Comparison of ENCODE assay signal across 11 cellular contexts in genomic region chr18:8948471-8949149, GRCh38.
DNase-seq lines count a peak whose midpoint lies in the region; ATAC-seq, FAIRE-seq and TF ChIP-seq lines count a peak whose summit lies in the region.
"Had no signal": no experiment of that assay in that cellular context is flagged by ENCODE, and none has a peak within 500 bp of the region (broad histone marks: within the 10 kb centered on the region; RNA-seq: fewer than 3 reads in every experiment).

No MANE protein-coding gene starts in this region.

- CTCF ChIA-PET in MCF 10A (lab: Yijun Ruan, JAX) = interaction anchor here (0.9 kb wide), 1 partner anchor 242 kb away, joined by 3 read pairs; no protein-coding TSS in a partner anchor

- H3K27me3 Mint-ChIP-seq in MCF 10A (ENCODE audit: insufficient read depth, unreplicated experiment) = no peaks in the 10 kb centered on the region

- peak; percentile 97 for FAIRE-seq in urothelium cell line (lab: Jason Lieb, UNC)

- POLR2A ChIA-PET in MCF 10A (lab: Yijun Ruan, JAX) = interaction anchor here (0.5 to 1.6 kb wide), 9 partner anchors 10 to 1014 kb away, joined by 3 to 4 read pairs (median 3); no protein-coding TSS in a partner anchor

- intact Hi-C loops in MCF 10A (cut with micrococcal nuclease) = no loop called here
- intact Hi-C loops in breast epithelium (cut with DNase I; ENCODE audit: low total_unique reads) = no loop called here
- intact Hi-C loops in right lobe of liver (cut with DNase I) = no loop called here

- TF ChIP-seq POLR2A in breast epithelium (IDR thresholded peaks at IDR 0.05) (no peak), right lobe of liver (IDR thresholded peaks at IDR 0.05) (no peak)

- BruUV-seq in MCF 10A (replicated peaks; lab: Mats Ljungman, UMichigan) = no TSS peak

- H3K4me3 ChIP-seq in breast epithelium (no peak overlapping the region), right lobe of liver (no peak overlapping the region)

- peak overlapping the region; percentile 3 for H3K4me3 Mint-ChIP-seq in MCF 10A (ENCODE audit: unreplicated experiment)
- H3K4me3 Mint-ChIP-seq: activated CD8-positive, alpha-beta T cell treated with anti-CD3 and anti-CD28 coated beads, Interleukin-2, amount 10 ng/mL, durations not matched to agents 7 days and 5 days had no signal

- H3K27ac ChIP-seq in breast epithelium = no peak overlapping the region
- H3K27ac ChIP-seq in right lobe of liver = no peak overlapping the region

- WGBS in right lobe of liver (ENCODE audit: insufficient coverage, low coverage, low lambda C conversion rate, missing lambda C conversion rate) = 61% methylated on average over 4 of the region's 7 CpGs

- H3K36me3 ChIP-seq in breast epithelium (no peaks in the 10 kb centered on the region), right lobe of liver (no peaks in the 10 kb centered on the region)
- H3K36me3 ChIP-seq: BE2C had no signal

- H3K27ac Mint-ChIP-seq in MCF 10A (ENCODE audit: low read depth, unreplicated experiment) = peak overlapping the region; percentile 16
- H3K27ac Mint-ChIP-seq: activated CD8-positive, alpha-beta T cell treated with anti-CD3 and anti-CD28 coated beads, Interleukin-2, amount 10 ng/mL, durations not matched to agents 7 days and 5 days had no signal

- H3K4me1 ChIP-seq in breast epithelium (no peaks in the 10 kb centered on the region), right lobe of liver (no peaks in the 10 kb centered on the region)
- H3K4me1 ChIP-seq: BE2C had no signal

- H3K9me3 ChIP-seq in breast epithelium (no peaks in the 10 kb centered on the region), right lobe of liver (no peaks in the 10 kb centered on the region)
- H3K9me3 ChIP-seq: BE2C had no signal

- H3K27me3 ChIP-seq in breast epithelium (no peaks in the 10 kb centered on the region), right lobe of liver (no peaks in the 10 kb centered on the region)
- H3K27me3 ChIP-seq: BE2C had no signal

- no peaks in the 10 kb centered on the region for H3K9me3 Mint-ChIP-seq in MCF 10A (ENCODE audit: unreplicated experiment)

- TF ChIP-seq CTCF in MCF 10A (IDR thresholded peaks at IDR 0.05; ENCODE audit: unreplicated experiment) (no peak), breast epithelium (IDR thresholded peaks at IDR 0.05) (no peak), right lobe of liver (IDR thresholded peaks at IDR 0.05) (no peak)

- DNase-seq in MCF 10A (ENCODE audit: unreplicated experiment) = peak; percentile 76
- no peak for DNase-seq in breast epithelium (ENCODE audit: low spot score in 2 of 2)
- peak; percentile 85 for DNase-seq in glomerular visceral epithelial cell (ENCODE audit: extremely low spot score)
- DNase-seq in urothelium cell line (ENCODE audit: low spot score) = peak; percentile 87
- no peak for DNase-seq in NCI-H1417 treated with DMSO at 0.1 percent for 48 hours (lab: John Stamatoyannopoulos, UW)
- no peak for DNase-seq in right lobe of liver
- DNase-seq: activated CD8-positive, alpha-beta T cell treated with anti-CD3 and anti-CD28 coated beads, Interleukin-2, amount 10 ng/mL, durations not matched to agents 7 days and 5 days; NCI-H1105 treated with DMSO at 0.1 percent for 48 hours had no signal

- H3K4me1 Mint-ChIP-seq in MCF 10A (ENCODE audit: insufficient read depth, unreplicated experiment) = peaks cover 34% of the 10 kb centered on the region

- ATAC-seq in SK-N-SH treated with all-trans-retinoic acid at 6 μM for 48 hours = peak; percentile 94
- no peak for ATAC-seq in HG02885 (IDR thresholded peaks at IDR 0.05; ENCODE audit: poor library complexity, unreplicated experiment)
- no peak for ATAC-seq in right lobe of liver
- ATAC-seq: activated CD8-positive, alpha-beta T cell treated with anti-CD3 and anti-CD28 coated beads, Interleukin-2, amount 10 ng/mL, durations not matched to agents 7 days and 5 days had no signal

- no peaks in the 10 kb centered on the region for H3K36me3 Mint-ChIP-seq in MCF 10A (ENCODE audit: insufficient read depth, unreplicated experiment)

TF ChIP-seq in SK-N-SH treated with all-trans-retinoic acid at 6 μM for 48 hours, 23 proteins besides CTCF, POLR2A, EP300 and RAD21:
- TF ChIP-seq CSDC2 (CRISPR knock-in tag; IDR thresholded peaks at IDR 0.05) (no peak), TCF4 (CRISPR knock-in tag; IDR thresholded peaks at IDR 0.05; ENCODE audit: borderline replicate concordance) (no peak), ZC3H10 (CRISPR knock-in tag; IDR thresholded peaks at IDR 0.05) (no peak), ZFP3 (CRISPR knock-in tag; IDR thresholded peaks at IDR 0.05) (0 out of 2 replicates have a peak, but pooled peaks have one; percentile 31), ISL1 (CRISPR knock-in tag; IDR thresholded peaks at IDR 0.05) (0 out of 2 replicates have a peak, but pooled peaks have one; percentile 6), BACH2 (CRISPR knock-in tag; IDR thresholded peaks at IDR 0.05; ENCODE audit: borderline replicate concordance) (no peak), ZNF70 (CRISPR knock-in tag; IDR thresholded peaks at IDR 0.05) (no peak), ESRRG (CRISPR knock-in tag; IDR thresholded peaks at IDR 0.05) (no peak)
- TF ChIP-seq, protein P1, sequence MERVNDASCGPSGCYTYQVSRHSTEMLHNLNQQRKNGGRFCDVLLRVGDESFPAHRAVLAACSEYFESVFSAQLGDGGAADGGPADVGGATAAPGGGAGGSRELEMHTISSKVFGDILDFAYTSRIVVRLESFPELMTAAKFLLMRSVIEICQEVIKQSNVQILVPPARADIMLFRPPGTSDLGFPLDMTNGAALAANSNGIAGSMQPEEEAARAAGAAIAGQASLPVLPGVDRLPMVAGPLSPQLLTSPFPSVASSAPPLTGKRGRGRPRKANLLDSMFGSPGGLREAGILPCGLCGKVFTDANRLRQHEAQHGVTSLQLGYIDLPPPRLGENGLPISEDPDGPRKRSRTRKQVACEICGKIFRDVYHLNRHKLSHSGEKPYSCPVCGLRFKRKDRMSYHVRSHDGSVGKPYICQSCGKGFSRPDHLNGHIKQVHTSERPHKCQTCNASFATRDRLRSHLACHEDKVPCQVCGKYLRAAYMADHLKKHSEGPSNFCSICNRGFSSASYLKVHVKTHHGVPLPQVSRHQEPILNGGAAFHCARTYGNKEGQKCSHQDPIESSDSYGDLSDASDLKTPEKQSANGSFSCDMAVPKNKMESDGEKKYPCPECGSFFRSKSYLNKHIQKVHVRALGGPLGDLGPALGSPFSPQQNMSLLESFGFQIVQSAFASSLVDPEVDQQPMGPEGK (CRISPR knock-in tag; IDR thresholded peaks at IDR 0.05; ENCODE audit: borderline replicate concordance) = no peak
- TF ChIP-seq, protein P2, sequence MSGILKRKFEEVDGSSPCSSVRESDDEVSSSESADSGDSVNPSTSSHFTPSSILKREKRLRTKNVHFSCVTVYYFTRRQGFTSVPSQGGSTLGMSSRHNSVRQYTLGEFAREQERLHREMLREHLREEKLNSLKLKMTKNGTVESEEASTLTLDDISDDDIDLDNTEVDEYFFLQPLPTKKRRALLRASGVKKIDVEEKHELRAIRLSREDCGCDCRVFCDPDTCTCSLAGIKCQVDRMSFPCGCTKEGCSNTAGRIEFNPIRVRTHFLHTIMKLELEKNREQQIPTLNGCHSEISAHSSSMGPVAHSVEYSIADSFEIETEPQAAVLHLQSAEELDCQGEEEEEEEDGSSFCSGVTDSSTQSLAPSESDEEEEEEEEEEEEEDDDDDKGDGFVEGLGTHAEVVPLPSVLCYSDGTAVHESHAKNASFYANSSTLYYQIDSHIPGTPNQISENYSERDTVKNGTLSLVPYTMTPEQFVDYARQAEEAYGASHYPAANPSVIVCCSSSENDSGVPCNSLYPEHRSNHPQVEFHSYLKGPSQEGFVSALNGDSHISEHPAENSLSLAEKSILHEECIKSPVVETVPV (CRISPR knock-in tag; IDR thresholded peaks at IDR 0.05) = no peak
- TF ChIP-seq, protein P3, sequence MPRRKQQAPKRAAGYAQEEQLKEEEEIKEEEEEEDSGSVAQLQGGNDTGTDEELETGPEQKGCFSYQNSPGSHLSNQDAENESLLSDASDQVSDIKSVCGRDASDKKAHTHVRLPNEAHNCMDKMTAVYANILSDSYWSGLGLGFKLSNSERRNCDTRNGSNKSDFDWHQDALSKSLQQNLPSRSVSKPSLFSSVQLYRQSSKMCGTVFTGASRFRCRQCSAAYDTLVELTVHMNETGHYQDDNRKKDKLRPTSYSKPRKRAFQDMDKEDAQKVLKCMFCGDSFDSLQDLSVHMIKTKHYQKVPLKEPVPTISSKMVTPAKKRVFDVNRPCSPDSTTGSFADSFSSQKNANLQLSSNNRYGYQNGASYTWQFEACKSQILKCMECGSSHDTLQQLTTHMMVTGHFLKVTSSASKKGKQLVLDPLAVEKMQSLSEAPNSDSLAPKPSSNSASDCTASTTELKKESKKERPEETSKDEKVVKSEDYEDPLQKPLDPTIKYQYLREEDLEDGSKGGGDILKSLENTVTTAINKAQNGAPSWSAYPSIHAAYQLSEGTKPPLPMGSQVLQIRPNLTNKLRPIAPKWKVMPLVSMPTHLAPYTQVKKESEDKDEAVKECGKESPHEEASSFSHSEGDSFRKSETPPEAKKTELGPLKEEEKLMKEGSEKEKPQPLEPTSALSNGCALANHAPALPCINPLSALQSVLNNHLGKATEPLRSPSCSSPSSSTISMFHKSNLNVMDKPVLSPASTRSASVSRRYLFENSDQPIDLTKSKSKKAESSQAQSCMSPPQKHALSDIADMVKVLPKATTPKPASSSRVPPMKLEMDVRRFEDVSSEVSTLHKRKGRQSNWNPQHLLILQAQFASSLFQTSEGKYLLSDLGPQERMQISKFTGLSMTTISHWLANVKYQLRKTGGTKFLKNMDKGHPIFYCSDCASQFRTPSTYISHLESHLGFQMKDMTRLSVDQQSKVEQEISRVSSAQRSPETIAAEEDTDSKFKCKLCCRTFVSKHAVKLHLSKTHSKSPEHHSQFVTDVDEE (CRISPR knock-in tag; IDR thresholded peaks at IDR 0.05) = no peak

Comparison
In these comparisons a context has a peak if more than half of its experiments do, and no peak if none do; other contexts are left out.
1. DNase-seq: peak in MCF 10A (single experiment), glomerular visceral epithelial cell (single experiment) and urothelium cell line (single experiment); none in breast epithelium (0 of 2), NCI-H1417 treated with DMSO at 0.1 percent for 48 hours (single experiment) and right lobe of liver (0 of 3).